8 cellular contexts compared by ENCODE assay signal in genomic region chr9:135702002-135702721, GRCh38. TPM values are rescaled to one million over a fixed set of nuclear protein-coding genes. Genes with fewer than 3 reads are reported as not detected.
A peak's percentile ranks its signal among the peaks of the same experiment; 100 is the strongest.
DNase-seq lines count a peak whose midpoint lies in the region; ATAC-seq, FAIRE-seq and TF ChIP-seq lines count a peak whose summit lies in the region.

KCNT1 (plus strand) TSS chr9:135702185; CDS start chr9:135702259, 74 bp downstream.

- FAIRE-seq in GM18507 (lab: Jason Lieb, UNC), result no peak

- WGBS in psoas muscle, 3 donors, result 13 to 18% (median 15%) methylated on average over 46 to 63 of the region's 63 CpGs

- peak; percentile 62 to 87 (median 76) for ATAC-seq in psoas muscle
- no peak for ATAC-seq in HG03460 (IDR thresholded peaks at IDR 0.05; ENCODE audit: unreplicated experiment)
- ATAC-seq in HG02938 (IDR thresholded peaks at IDR 0.05; ENCODE audit: unreplicated experiment), result no peak

- H3K27ac ChIP-seq in psoas muscle, result no peak within 1 kb of the TSS

- no peaks in the 10 kb centered on the region for H3K9me3 ChIP-seq in psoas muscle

- peak; percentile 45 for TF ChIP-seq CTCF in AG09319 (IDR thresholded peaks at IDR 0.05; ENCODE audit: low read depth, low read length)
- peak; percentile 93 for TF ChIP-seq CTCF in psoas muscle (IDR thresholded peaks at IDR 0.05)

- DNase-seq in AG09319 (ENCODE audit: extremely low read depth, low read depth), result peak; percentile 2
- DNase-seq in GM18507 (ENCODE audit: extremely low spot score, insufficient read length, low read depth), result peak; percentile 68
- DNase-seq in activated gamma-delta T cell (lab: John Stamatoyannopoulos, UW), result peak; percentile 24
- peak; percentile 49 for DNase-seq in glomerular visceral epithelial cell (ENCODE audit: extremely low spot score)
- peak; percentile 51 to 70 for DNase-seq in psoas muscle

- H3K4me1 ChIP-seq in psoas muscle, result peaks cover 6% of the 10 kb centered on the region

- H3K4me3 ChIP-seq in psoas muscle, result peak within 1 kb of the TSS; percentile 50

- intact Hi-C loops in psoas muscle (cut with DNase I), result loop anchor here in 1 of 2 donors (5.0 to 10.0 kb wide), 2 partner anchors 263 to 420 kb away; partner anchors contain the start of gene UBAC1

- H3K36me3 ChIP-seq in psoas muscle (ENCODE audit: insufficient read depth in 1 of 2, low read depth in 1 of 2), result no peaks in the 10 kb centered on the region

- peaks cover 0 to 11% (median 5%) of the 10 kb centered on the region in 3 donors for H3K27me3 ChIP-seq in psoas muscle (ENCODE audit: insufficient read depth in 3 of 3, low read length in 2 of 3)

TF ChIP-seq in PFSK-1, 5 proteins besides CTCF, POLR2A, EP300 and RAD21:
- TF ChIP-seq POLR2AphosphoS5 (IDR thresholded peaks at IDR 0.05; ENCODE audit: low read depth, low read length) (no peak), FOXP2 (optimal IDR thresholded peaks at IDR 0.05; ENCODE audit: borderline replicate concordance, extremely low read depth, extremely low read length, insufficient read depth) (peak; percentile 48), TAF1 (IDR thresholded peaks at IDR 0.05; ENCODE audit: borderline replicate concordance, insufficient read depth, low read length) (no peak), SIN3A (IDR thresholded peaks at IDR 0.05; ENCODE audit: borderline replicate concordance, insufficient read depth, low read length) (no peak), REST (IDR thresholded peaks at IDR 0.05; ENCODE audit: insufficient read depth in 1 of 2, low read depth in 2 of 2, low read length in 2 of 2) (no peak)

RNA-seq across cellular contexts. Expression of gene KCNT1, which starts in this region (rescaled TPM):
- 0.34 TPM for polyA plus RNA-seq in PFSK-1 (2012; ENCODE audit: insufficient read length, low read depth)
- 10 to 100 TPM; 10.3 to 15.0 (median 12.4) TPM for total RNA-seq in psoas muscle
- polyA plus RNA-seq in psoas muscle, result 1 to 10 TPM; 1.1 to 3.1 (median 1.6) TPM

Comparison
In these comparisons a context has a peak if more than half of its experiments do, and no peak if none do; other contexts are left out.
1. DNase-seq: peak in every context shown above with its lines; median percentile 68 in GM18507; 60 in psoas muscle; 49 in glomerular visceral epithelial cell; 24 in activated gamma-delta T cell; 2 in AG09319.
2. ATAC-seq: peak in psoas muscle (4 of 4); none in HG03460 (single experiment) and HG02938 (single experiment).